In the genomic region with DNA sequence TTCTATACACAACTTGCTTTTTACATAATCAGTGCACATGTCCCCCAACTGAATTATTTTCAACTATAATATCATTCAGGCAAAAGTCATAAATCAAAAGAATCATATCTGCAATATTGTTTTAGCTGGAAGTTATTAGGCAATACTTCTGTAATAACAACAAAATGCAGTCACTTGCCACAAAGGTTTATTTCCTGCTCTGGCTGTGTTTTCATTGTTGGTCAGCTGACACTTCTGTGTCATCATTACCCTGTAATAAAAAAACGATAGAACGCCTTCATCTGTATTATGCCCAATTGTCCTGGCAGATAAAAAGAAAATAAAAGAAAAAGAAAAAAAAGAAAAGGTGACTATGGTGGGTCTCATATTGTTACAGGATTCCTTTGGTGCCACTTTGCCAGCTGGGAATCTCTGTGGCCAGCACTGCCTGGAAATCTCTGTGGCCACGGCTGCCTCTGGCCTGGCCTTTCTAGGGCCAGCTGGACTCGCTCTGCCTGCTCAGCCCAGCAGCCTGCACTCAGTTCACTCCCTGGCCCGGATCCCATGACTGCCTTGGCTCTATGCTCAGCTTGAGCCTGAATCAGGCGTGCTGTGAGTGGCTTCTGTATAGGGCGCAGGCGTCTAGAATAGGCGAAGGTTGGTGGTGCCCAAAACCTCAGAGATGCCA, we compare ENCODE assay signal across 15 cellular contexts.
DNase-seq lines count a peak whose midpoint lies in the region; ATAC-seq and TF ChIP-seq lines count a peak whose summit lies in the region.
"Had no signal": no experiment of that assay in that cellular context is flagged by ENCODE, and none has a peak within 500 bp of the region (broad histone marks: within the 10 kb centered on the region; RNA-seq: fewer than 3 reads in every experiment).

No MANE protein-coding gene starts in this region.

- no peaks in the 10 kb centered on the region for H3K4me1 ChIP-seq in psoas muscle
- no peaks in the 10 kb centered on the region for H3K4me1 ChIP-seq in naive thymus-derived CD4-positive, alpha-beta T cell (ENCODE audit: control insufficient read depth in 2 of 2, insufficient read depth in 2 of 2, low read length in 2 of 2)
- H3K4me1 ChIP-seq: Caco-2 had no signal

- H3K9me3 Mint-ChIP-seq in naive thymus-derived CD4-positive, alpha-beta T cell: peaks cover 0 to 4% (median 0%) of the 10 kb centered on the region in 11 donors
- H3K9me3 Mint-ChIP-seq: activated CD4-positive, alpha-beta memory T cell treated with anti-CD3 and anti-CD28 coated beads for 36 hours had no signal

- H3K36me3 Mint-ChIP-seq in naive thymus-derived CD4-positive, alpha-beta T cell: no peaks in the 10 kb centered on the region
- H3K36me3 Mint-ChIP-seq: activated CD4-positive, alpha-beta memory T cell treated with anti-CD3 and anti-CD28 coated beads for 36 hours had no signal

- ATAC-seq in psoas muscle: peak; percentile 34 to 74 (median 67)
- ATAC-seq in naive thymus-derived CD4-positive, alpha-beta T cell: no peak

- 64 to 72% (median 64%) methylated on average over 9 of the region's 9 CpGs for WGBS in psoas muscle, 3 donors

- TF ChIP-seq CTCF in WI38 (IDR thresholded peaks at IDR 0.05; ENCODE audit: low read depth, low read length): no peak
- TF ChIP-seq CTCF in psoas muscle (IDR thresholded peaks at IDR 0.05): no peak

- H3K4me3 ChIP-seq in WI38 (ENCODE audit: low read depth, low read length) (peak overlapping the region; percentile 35), psoas muscle (no peak overlapping the region)
- no peak overlapping the region for H3K4me3 ChIP-seq in naive thymus-derived CD4-positive, alpha-beta T cell (ENCODE audit: low read length)
- H3K4me3 ChIP-seq: cardiac muscle cell had no signal

- H3K27ac Mint-ChIP-seq in naive thymus-derived CD4-positive, alpha-beta T cell: no peak overlapping the region
- H3K27ac Mint-ChIP-seq: activated CD4-positive, alpha-beta memory T cell treated with anti-CD3 and anti-CD28 coated beads for 36 hours had no signal

- H3K36me3 ChIP-seq in psoas muscle (ENCODE audit: insufficient read depth in 1 of 2, low read depth in 1 of 2): no peaks in the 10 kb centered on the region
- no peaks in the 10 kb centered on the region for H3K36me3 ChIP-seq in naive thymus-derived CD4-positive, alpha-beta T cell (ENCODE audit: control insufficient read depth in 2 of 3, insufficient read depth in 3 of 3, low read length in 3 of 3)
- H3K36me3 ChIP-seq: cardiac muscle cell, neutrophil had no signal

- no peaks in the 10 kb centered on the region for H3K4me1 Mint-ChIP-seq in naive thymus-derived CD4-positive, alpha-beta T cell

- no peak overlapping the region for H3K4me3 Mint-ChIP-seq in naive thymus-derived CD4-positive, alpha-beta T cell
- H3K4me3 Mint-ChIP-seq: activated CD4-positive, alpha-beta memory T cell treated with anti-CD3 and anti-CD28 coated beads for 36 hours had no signal

- no peaks in the 10 kb centered on the region for H3K27me3 ChIP-seq in psoas muscle (ENCODE audit: insufficient read depth in 3 of 3, low read length in 2 of 3)
- no peaks in the 10 kb centered on the region for H3K27me3 ChIP-seq in naive thymus-derived CD4-positive, alpha-beta T cell (ENCODE audit: control insufficient read depth in 2 of 2, insufficient read depth in 2 of 2, low read length in 2 of 2)
- H3K27me3 ChIP-seq: cardiac muscle cell, neutrophil had no signal

- CTCF ChIA-PET in naive thymus-derived CD4-positive, alpha-beta T cell (lab: Charles Lee): no interaction called here

- peak; percentile 76 for DNase-seq in EL
- DNase-seq in fibroblast of the conjunctiva (ENCODE audit: low read depth): peak; percentile 55
- peak; percentile 72 to 86 for DNase-seq in psoas muscle
- no peak for DNase-seq in naive thymus-derived CD4-positive, alpha-beta T cell
- DNase-seq in stimulated activated CD4-positive, alpha-beta T cell treated with anti-CD3 and anti-CD28 coated beads, Interleukin-12 subunit alpha, Interleukin-12 subunit beta, amount 100 ng/mL, for 4 hours: no peak
- no peak for DNase-seq in activated effector memory CD4-positive, alpha-beta T cell treated with anti-CD3 and anti-CD28 coated beads, Interleukin-2, amount 50 U/mL, for 16 hours
- no peak for DNase-seq in epidermal melanocyte (ENCODE audit: insufficient read length, low spot score)
- DNase-seq: activated CD4-positive, alpha-beta memory T cell treated with anti-CD3 and anti-CD28 coated beads for 36 hours; Caco-2; H7; NCI-H2029 treated with DMSO at 0.1 percent for 48 hours; SIG-M5 had no signal

- POLR2A ChIA-PET in naive thymus-derived CD4-positive, alpha-beta T cell (lab: Charles Lee): no interaction called here

- intact Hi-C loops in psoas muscle (cut with DNase I): no loop called here
- intact Hi-C loops in naive thymus-derived CD4-positive, alpha-beta T cell (cut with micrococcal nuclease): no loop called here

- no peaks in the 10 kb centered on the region for H3K27me3 Mint-ChIP-seq in naive thymus-derived CD4-positive, alpha-beta T cell
- H3K27me3 Mint-ChIP-seq: activated CD4-positive, alpha-beta memory T cell treated with anti-CD3 and anti-CD28 coated beads for 36 hours had no signal

- no peak overlapping the region for H3K27ac ChIP-seq in psoas muscle
- no peak overlapping the region for H3K27ac ChIP-seq in naive thymus-derived CD4-positive, alpha-beta T cell (ENCODE audit: low read depth, low read length)
- H3K27ac ChIP-seq: cardiac muscle cell, neutrophil had no signal

- no peaks in the 10 kb centered on the region for H3K9me3 ChIP-seq in psoas muscle
- H3K9me3 ChIP-seq in naive thymus-derived CD4-positive, alpha-beta T cell (ENCODE audit: control insufficient read depth in 2 of 3, low read length in 3 of 3): no peaks in the 10 kb centered on the region
- H3K9me3 ChIP-seq: neutrophil had no signal

Comparison
In these comparisons a context has a peak if more than half of its experiments do, and no peak if none do; other contexts are left out.
1. DNase-seq: peak in EL (single experiment), fibroblast of the conjunctiva (single experiment) and psoas muscle (2 of 2); none in naive thymus-derived CD4-positive, alpha-beta T cell (0 of 9), stimulated activated CD4-positive, alpha-beta T cell treated with anti-CD3 and anti-CD28 coated beads, Interleukin-12 subunit alpha, Interleukin-12 subunit beta, amount 100 ng/mL, for 4 hours (single experiment), activated effector memory CD4-positive, alpha-beta T cell treated with anti-CD3 and anti-CD28 coated beads, Interleukin-2, amount 50 U/mL, for 16 hours (single experiment) and epidermal melanocyte (single experiment).